ENCODE assay signal across 9 cellular contexts in genomic region chr1:226882187-226882586, GRCh38. TPM values are rescaled to one million over a fixed set of nuclear protein-coding genes. Genes with fewer than 3 reads are reported as not detected.
A peak's percentile ranks its signal among the peaks of the same experiment; 100 is the strongest.
DNase-seq lines count a peak whose midpoint lies in the region; ATAC-seq and TF ChIP-seq lines count a peak whose summit lies in the region.
"Had no signal": no experiment of that assay in that cellular context is flagged by ENCODE, and none has a peak within 500 bp of the region (broad histone marks: within the 10 kb centered on the region; RNA-seq: fewer than 3 reads in every experiment).

No MANE protein-coding gene starts in this region.

- peaks cover 1% of the 10 kb centered on the region for H3K36me3 Mint-ChIP-seq in activated naive CD4-positive, alpha-beta T cell treated with anti-CD3 and anti-CD28 coated beads, Interleukin-2, amount 50 U/mL, for 24 hours
- peaks cover 0 to 11% (median 0%) of the 10 kb centered on the region in 5 donors for H3K36me3 Mint-ChIP-seq in naive thymus-derived CD4-positive, alpha-beta T cell

- DNase-seq in GM06990 (ENCODE audit: extremely low read depth, insufficient read length) (no peak), AG08396 (ENCODE audit: low spot score) (no peak), amniotic stem cell (lab: John Stamatoyannopoulos, UW) (no peak), HuH-7.5 (ENCODE audit: low spot score) (no peak), cerebellum (ENCODE audit: low spot score) (no peak)
- peak in 7 of 9 donors; percentile 15 to 44 (median 37) for DNase-seq in naive thymus-derived CD4-positive, alpha-beta T cell
- DNase-seq: NCI-H2227 treated with DMSO at 0.1 percent for 48 hours had no signal

- H3K9me3 ChIP-seq in naive thymus-derived CD4-positive, alpha-beta T cell (ENCODE audit: control insufficient read depth in 2 of 3, low read length in 3 of 3), result no peaks in the 10 kb centered on the region

- POLR2A ChIA-PET in naive thymus-derived CD4-positive, alpha-beta T cell (lab: Charles Lee), result interaction anchor here (0.7 to 4.3 kb wide), 9 partner anchors 10 to 1105 kb away, joined by 3 to 46 read pairs (median 4); partner anchors contain the start of genes COQ8A and SRP9

- H3K36me3 ChIP-seq in GM06990 (ENCODE audit: control insufficient read depth, insufficient read depth, low read length), result peaks cover 4% of the 10 kb centered on the region
- no peaks in the 10 kb centered on the region for H3K36me3 ChIP-seq in naive thymus-derived CD4-positive, alpha-beta T cell (ENCODE audit: control insufficient read depth in 2 of 3, insufficient read depth in 3 of 3, low read length in 3 of 3)

- no peaks in the 10 kb centered on the region for H3K9me3 Mint-ChIP-seq in activated naive CD4-positive, alpha-beta T cell treated with anti-CD3 and anti-CD28 coated beads, Interleukin-2, amount 50 U/mL, for 24 hours
- no peaks in the 10 kb centered on the region for H3K9me3 Mint-ChIP-seq in naive thymus-derived CD4-positive, alpha-beta T cell

- H3K27ac ChIP-seq in naive thymus-derived CD4-positive, alpha-beta T cell (ENCODE audit: low read depth, low read length), result peak overlapping the region; percentile 73

- H3K27me3 Mint-ChIP-seq in activated naive CD4-positive, alpha-beta T cell treated with anti-CD3 and anti-CD28 coated beads, Interleukin-2, amount 50 U/mL, for 24 hours, result no peaks in the 10 kb centered on the region
- no peaks in the 10 kb centered on the region for H3K27me3 Mint-ChIP-seq in naive thymus-derived CD4-positive, alpha-beta T cell

- CTCF ChIA-PET in naive thymus-derived CD4-positive, alpha-beta T cell (lab: Charles Lee), result interaction anchor here (0.6 to 1.3 kb wide), 3 partner anchors 30 to 110 kb away, joined by 3 to 6 read pairs (median 4); no protein-coding TSS in a partner anchor

- H3K27ac Mint-ChIP-seq in activated naive CD4-positive, alpha-beta T cell treated with anti-CD3 and anti-CD28 coated beads, Interleukin-2, amount 50 U/mL, for 24 hours, result peak overlapping the region; percentile 85
- H3K27ac Mint-ChIP-seq in naive thymus-derived CD4-positive, alpha-beta T cell, result peak overlapping the region; percentile 85 to 98 (median 91)

- H3K4me1 Mint-ChIP-seq in activated naive CD4-positive, alpha-beta T cell treated with anti-CD3 and anti-CD28 coated beads, Interleukin-2, amount 50 U/mL, for 24 hours, result peaks cover 48% of the 10 kb centered on the region
- H3K4me1 Mint-ChIP-seq in naive thymus-derived CD4-positive, alpha-beta T cell, result peaks cover 44 to 57% (median 51%) of the 10 kb centered on the region in 7 donors

- ATAC-seq in HG02642 (IDR thresholded peaks at IDR 0.05; ENCODE audit: poor library complexity, unreplicated experiment), result peak; percentile 1
- peak; percentile 31 for ATAC-seq in naive thymus-derived CD4-positive, alpha-beta T cell

- no peaks in the 10 kb centered on the region for H3K27me3 ChIP-seq in GM06990 (replicated peaks; ENCODE audit: control insufficient read depth, insufficient read depth, low read length)
- no peaks in the 10 kb centered on the region for H3K27me3 ChIP-seq in naive thymus-derived CD4-positive, alpha-beta T cell (ENCODE audit: control insufficient read depth in 2 of 2, insufficient read depth in 2 of 2, low read length in 2 of 2)

- intact Hi-C loops in naive thymus-derived CD4-positive, alpha-beta T cell (cut with micrococcal nuclease), result loop anchor here (1.0 to 5.0 kb wide), 7 partner anchors 31 to 255 kb away; partner anchors contain the start of genes COQ8A (in 2 of the 2) and ITPKB (in 2 of the 2)

- H3K4me3 ChIP-seq in GM06990 (replicated peaks; ENCODE audit: low read depth, low read length), result peak overlapping the region; percentile 28; the same call in 1 of the 2 replicates
- peak overlapping the region; percentile 48 for H3K4me3 ChIP-seq in naive thymus-derived CD4-positive, alpha-beta T cell (ENCODE audit: low read length)

- H3K4me3 Mint-ChIP-seq in activated naive CD4-positive, alpha-beta T cell treated with anti-CD3 and anti-CD28 coated beads, Interleukin-2, amount 50 U/mL, for 24 hours, result peak overlapping the region; percentile 73
- H3K4me3 Mint-ChIP-seq in naive thymus-derived CD4-positive, alpha-beta T cell, result peak overlapping the region; percentile 65 to 88 (median 80)

- no peak for TF ChIP-seq CTCF in GM06990 (IDR thresholded peaks at IDR 0.05; ENCODE audit: insufficient read depth, low read length, poor library complexity, severe bottlenecking)

- H3K4me1 ChIP-seq in naive thymus-derived CD4-positive, alpha-beta T cell (ENCODE audit: control insufficient read depth in 2 of 2, insufficient read depth in 2 of 2, low read length in 2 of 2), result peaks cover 4 to 34% of the 10 kb centered on the region in 2 donors

RNA-seq across cellular contexts. Expression of gene PSEN2, which starts 11.8 kb away (rescaled TPM):
- total RNA-seq in naive thymus-derived CD4-positive, alpha-beta T cell, result 10 to 100 TPM in 1 of 5 experiments, 1 to 10 TPM in 3, under 1 TPM in 1; 0.70 to 10.3 (median 3.7) TPM
- 1 to 10 TPM in 1 of 2 donors, under 1 TPM in 1; 0.17 to 1.1 TPM for polyA plus RNA-seq in naive thymus-derived CD4-positive, alpha-beta T cell
- 23.0 TPM for total RNA-seq in cerebellum

RNA-seq across cellular contexts. Expression of gene COQ8A, which starts 57.9 kb away (rescaled TPM):
- total RNA-seq in naive thymus-derived CD4-positive, alpha-beta T cell, result 10 to 100 TPM; 34.1 to 83.4 (median 67.8) TPM
- polyA plus RNA-seq in naive thymus-derived CD4-positive, alpha-beta T cell, result 10 to 100 TPM; 45.9 to 66.3 TPM
- 19.6 TPM for total RNA-seq in cerebellum

Comparison
In these comparisons a context has a peak if more than half of its experiments do, and no peak if none do; other contexts are left out.
1. DNase-seq: peak in naive thymus-derived CD4-positive, alpha-beta T cell (7 of 9); none in GM06990 (single experiment), AG08396 (single experiment), amniotic stem cell (single experiment), HuH-7.5 (single experiment) and cerebellum (single experiment).